In genomic region chr17:29562615-29563014, GRCh38 we compare ENCODE assay signal across 1 cellular context.
TF ChIP-seq lines count a peak whose summit lies in the region.

No MANE protein-coding gene starts in this region.

TF ChIP-seq in WTC11, 78 proteins besides CTCF, POLR2A, EP300 and RAD21 (continued from another document):
- no peak for TF ChIP-seq AFF4 (CRISPR knock-in tag; IDR thresholded peaks at IDR 0.05; ENCODE audit: borderline replicate concordance)
- no peak for TF ChIP-seq PREB (CRISPR knock-in tag; IDR thresholded peaks at IDR 0.05; ENCODE audit: borderline replicate concordance)
